Comparison of ENCODE assay signal across 23 cellular contexts in genomic region chr1:2100775-2101108, GRCh38.
"Had no signal": no experiment of that assay in that cellular context is flagged by ENCODE, and none has a peak within 500 bp of the region (broad histone marks: within the 10 kb centered on the region; RNA-seq: fewer than 3 reads in every experiment).

No MANE protein-coding gene starts in this region.

- H3K36me3 ChIP-seq: esophagus muscularis mucosa, left lung, neural progenitor cell, right lobe of liver, thoracic aorta, transverse colon had no signal

- H3K9me3 ChIP-seq: right lobe of liver, thoracic aorta had no signal

- H3K4me3 Mint-ChIP-seq: mesothelial cell of epicardium; nephron; neural progenitor cell; stimulated activated naive CD8-positive, alpha-beta T cell treated with anti-CD3 and anti-CD28 coated beads, Interleukin-15, Interleukin-2, amounts not matched to agents 100 ng/mL and 50 ng/mL, for 24 hours had no signal

- H3K27ac ChIP-seq: coronary artery, esophagus muscularis mucosa, foreskin keratinocyte, left lung, neural progenitor cell, parathyroid adenoma, right lobe of liver, thoracic aorta, transverse colon had no signal

- H3K27me3 Mint-ChIP-seq: naive B cell; progenitor cell of endocrine pancreas; stimulated activated naive CD8-positive, alpha-beta T cell treated with anti-CD3 and anti-CD28 coated beads, Interleukin-15, Interleukin-2, amounts not matched to agents 100 ng/mL and 50 ng/mL, for 24 hours had no signal

- H3K4me3 ChIP-seq: coronary artery, esophagus muscularis mucosa, left lung, lung, mucosa of descending colon, neural progenitor cell, right lobe of liver, thoracic aorta, transverse colon had no signal

- DNase-seq: dermis blood vessel endothelial cell; effector memory CD4-positive, alpha-beta T cell; foreskin keratinocyte; mesenchymal stem cell; naive B cell; small intestine; stimulated activated CD4-positive, alpha-beta T cell treated with anti-CD3 and anti-CD28 coated beads, Interleukin-15, amount 100 ng/mL, for 24 hours; stimulated activated CD4-positive, alpha-beta T cell treated with anti-CD3 and anti-CD28 coated beads, Interleukin-4, amount 100 ng/mL, for 1 hour; stimulated activated CD8-positive, alpha-beta memory T cell treated with anti-CD3 and anti-CD28 coated beads, Interleukin-4, amount 100 ng/mL, for 48 hours; transverse colon had no signal

- ATAC-seq: foreskin keratinocyte, left lung, mucosa of descending colon, right lobe of liver had no signal

- H3K79me2 ChIP-seq: parathyroid adenoma had no signal

- H3K4me2 ChIP-seq: neural progenitor cell had no signal

- H2AFZ ChIP-seq: neural progenitor cell, parathyroid adenoma had no signal

- H3K4me1 ChIP-seq: esophagus muscularis mucosa, foreskin keratinocyte, neural progenitor cell, parathyroid adenoma, transverse colon had no signal

- H3K27ac Mint-ChIP-seq: mesothelial cell of epicardium; nephron; progenitor cell of endocrine pancreas; stimulated activated naive CD8-positive, alpha-beta T cell treated with anti-CD3 and anti-CD28 coated beads, Interleukin-15, Interleukin-2, amounts not matched to agents 100 ng/mL and 50 ng/mL, for 24 hours had no signal
